Comparison of ENCODE assay signal across 10 cellular contexts in genomic region chr6:52512199-52512598, GRCh38.
DNase-seq lines count a peak whose midpoint lies in the region; ATAC-seq, FAIRE-seq and TF ChIP-seq lines count a peak whose summit lies in the region.
"Had no signal": no experiment of that assay in that cellular context is flagged by ENCODE, and none has a peak within 500 bp of the region (broad histone marks: within the 10 kb centered on the region; RNA-seq: fewer than 3 reads in every experiment).

No MANE protein-coding gene starts in this region.

- H3K79me2 ChIP-seq in HepG2 (ENCODE audit: insufficient read depth, low read length) = peaks cover 8% of the 10 kb centered on the region

- TF ChIP-seq EP300 in HepG2 (IDR thresholded peaks at IDR 0.05; ENCODE audit: low read depth in 2 of 2, low read length in 2 of 2) (no peak), HepG2 (CRISPR knock-in tag; IDR thresholded peaks at IDR 0.05; ENCODE audit: borderline replicate concordance) (no peak)

- ATAC-seq in HepG2 (no peak), HG03378 (IDR thresholded peaks at IDR 0.05; ENCODE audit: unreplicated experiment) (no peak)

- no peak for TF ChIP-seq POLR2A in HepG2 (IDR thresholded peaks at IDR 0.05; ENCODE audit: insufficient read depth in 1 of 2, low read depth in 2 of 2, low read length in 2 of 2)

- POLR2A ChIA-PET in HepG2 (lab: Yijun Ruan, JAX) = no interaction called here

- peaks cover 57 to 98% of the 10 kb centered on the region in 2 experiments for H3K36me3 ChIP-seq in HepG2 (replicated peaks in 1 of 2; ENCODE audit: control insufficient read depth in 1 of 2, insufficient read depth in 2 of 2, low read length in 2 of 2)
- H3K36me3 ChIP-seq in subcutaneous abdominal adipose tissue (ENCODE audit: control insufficient read depth in 5 of 5, insufficient read depth in 5 of 5, low read length in 5 of 5) = peaks cover 4 to 51% (median 34%) of the 10 kb centered on the region in 5 donors

- no peak overlapping the region for H3K4me3 ChIP-seq in HepG2 (replicated peaks in 1 of 3; ENCODE audit: insufficient read depth in 1 of 3, low read depth in 2 of 3, low read length in 3 of 3)
- no peak overlapping the region for H3K4me3 ChIP-seq in subcutaneous abdominal adipose tissue (ENCODE audit: low read depth in 1 of 5, low read length in 5 of 5)

- in situ Hi-C loops in HepG2 (cut with HindIII; ENCODE audit: extremely low pct_ligation_motif_present, low pct_unique_long_range_greater_than_20kb) = no loop called here

- no peaks in the 10 kb centered on the region for H3K27me3 ChIP-seq in HepG2 (ENCODE audit: control insufficient read depth in 1 of 2, insufficient read depth in 2 of 2, low read length in 2 of 2)
- H3K27me3 ChIP-seq in subcutaneous abdominal adipose tissue (ENCODE audit: control insufficient read depth in 5 of 5, insufficient read depth in 4 of 5, low read length in 5 of 5) = no peaks in the 10 kb centered on the region

- H3K4me2 ChIP-seq in HepG2 (ENCODE audit: low read depth, low read length) = no peak overlapping the region

- FAIRE-seq in HepG2 (lab: Jason Lieb, UNC) = no peak
- FAIRE-seq: colon had no signal

- H3K4me1 ChIP-seq in HepG2 (ENCODE audit: insufficient read depth, low read length) (peaks cover 45% of the 10 kb centered on the region), subcutaneous abdominal adipose tissue (ENCODE audit: control insufficient read depth in 5 of 5, insufficient read depth in 5 of 5, low read length in 5 of 5) (peaks cover 0 to 58% (median 53%) of the 10 kb centered on the region in 5 donors)

- H4K20me1 ChIP-seq in HepG2 (ENCODE audit: insufficient read depth, low read length) = no peaks in the 10 kb centered on the region

- DNase-seq in HK-2 (ENCODE audit: unreplicated experiment) = peak; percentile 52
- DNase-seq in caudate nucleus (lab: John Stamatoyannopoulos, UW) = no peak
- DNase-seq in HepG2 (ENCODE audit: low spot score) = no peak
- no peak for DNase-seq in activated effector memory CD4-positive, alpha-beta T cell treated with anti-CD3 and anti-CD28 coated beads, Interleukin-2, amount 50 U/mL, for 16 hours
- no peak for DNase-seq in activated CD4-positive, alpha-beta T cell treated with anti-CD3 and anti-CD28 coated beads for 48 hours
- no peak for DNase-seq in NCI-H748 (lab: John Stamatoyannopoulos, UW; ENCODE audit: unreplicated experiment)
- DNase-seq: stimulated activated CD4-positive, alpha-beta T cell treated with anti-CD3 and anti-CD28 coated beads, Interleukin-4, amount 100 ng/mL, for 24 hours had no signal

- H3K9ac ChIP-seq in HepG2 (ENCODE audit: insufficient read depth, low read depth, low read length) (no peak overlapping the region), subcutaneous abdominal adipose tissue (ENCODE audit: low read length in 5 of 5) (peak overlapping the region in 4 of 5 donors; percentile 4 to 59 (median 34))

- CTCF ChIA-PET in HepG2 (lab: Yijun Ruan, JAX; ENCODE audit: low intra/inter-chr PET ratio, low total read pairs) = no interaction called here

- intact Hi-C loops in HepG2 (cut with micrococcal nuclease; ENCODE audit: unreplicated experiment) = loop anchor here (10.0 kb wide), 1 partner anchor 153 kb away; no protein-coding TSS in a partner anchor

- BruUV-seq in HepG2 (replicated peaks; lab: Mats Ljungman, UMichigan) = no TSS peak

- no peak for TF ChIP-seq RAD21 in HepG2 (CRISPR knock-in tag; IDR thresholded peaks at IDR 0.05)

- WGBS in HepG2 (ENCODE audit: low lambda C conversion rate) = 97% methylated on average over 4 of the region's 4 CpGs

- H3K27ac ChIP-seq in caudate nucleus (ENCODE audit: low read depth, low read length) = peak overlapping the region; percentile 63
- H3K27ac ChIP-seq in HepG2 (ENCODE audit: extremely low read length, insufficient read depth, low read length) = no peak overlapping the region
- peak overlapping the region; percentile 75 for H3K27ac ChIP-seq in subcutaneous abdominal adipose tissue (ENCODE audit: low read depth, low read length)

- H3K9me3 ChIP-seq in HepG2 (ENCODE audit: low read length) (no peaks in the 10 kb centered on the region), subcutaneous abdominal adipose tissue (ENCODE audit: control insufficient read depth in 5 of 5, low read length in 5 of 5) (no peaks in the 10 kb centered on the region)

- no peak overlapping the region for H2AFZ ChIP-seq in HepG2 (ENCODE audit: low read length)

- TF ChIP-seq CTCF in HepG2 (CRISPR knock-in tag; IDR thresholded peaks at IDR 0.05) = no peak

TF ChIP-seq in HepG2, 621 proteins besides CTCF, POLR2A, EP300 and RAD21:
- TF ChIP-seq PITX1 (CRISPR knock-in tag; IDR thresholded peaks at IDR 0.05) (no peak), FOSL2 (CRISPR knock-in tag; IDR thresholded peaks at IDR 0.05) (0 out of 2 replicates have a peak, but pooled peaks have one; percentile 13)
